28 cellular contexts compared by ENCODE assay signal in the genomic region with DNA sequence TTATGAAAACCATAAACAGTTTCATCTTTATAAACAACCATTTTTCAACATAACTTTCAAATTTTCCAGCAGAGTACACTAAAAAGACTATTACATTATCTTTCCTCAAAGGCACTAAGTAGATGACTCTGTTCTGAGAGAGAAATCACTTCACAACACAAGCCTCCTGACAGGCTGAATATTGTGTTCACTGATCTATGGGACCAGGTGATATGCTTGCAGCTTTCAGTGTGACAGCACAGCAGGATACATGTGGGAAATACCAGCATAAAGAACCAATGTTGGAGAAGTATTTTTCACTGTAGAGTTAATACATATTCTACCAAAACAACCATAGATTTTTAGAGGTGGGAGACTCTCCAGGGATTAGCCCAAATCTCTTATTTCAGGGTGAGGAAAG.
A peak's percentile ranks its signal among the peaks of the same experiment; 100 is the strongest.
DNase-seq lines count a peak whose midpoint lies in the region; ATAC-seq and TF ChIP-seq lines count a peak whose summit lies in the region.
"Had no signal": no experiment of that assay in that cellular context is flagged by ENCODE, and none has a peak within 500 bp of the region (broad histone marks: within the 10 kb centered on the region; RNA-seq: fewer than 3 reads in every experiment).

No MANE protein-coding gene starts in this region.

- H3K27ac ChIP-seq in cardiac muscle cell (peak overlapping the region; percentile 77), OCI-LY1 (ENCODE audit: low read depth, low read length, poor library complexity, severe bottlenecking) (peak overlapping the region; percentile 39)
- H3K27ac ChIP-seq: coronary artery, epithelial cell of prostate, HL-60, SJSA1, transverse colon had no signal

- no peaks in the 10 kb centered on the region for H3K9me3 Mint-ChIP-seq in stimulated activated effector memory CD8-positive, alpha-beta T cell treated with anti-CD3 and anti-CD28 coated beads, Interleukin-12 subunit alpha, Interleukin-12 subunit beta, amount 100 ng/mL, for 72 hours
- H3K9me3 Mint-ChIP-seq: activated B cell treated with CpG ODN at 0.5 μM for 24 hours; activated naive CD4-positive, alpha-beta T cell treated with anti-CD3 and anti-CD28 coated beads, Interleukin-2, amount 50 U/mL, for 72 hours had no signal

- H3K27ac Mint-ChIP-seq in stimulated activated effector memory CD8-positive, alpha-beta T cell treated with anti-CD3 and anti-CD28 coated beads, Interleukin-12 subunit alpha, Interleukin-12 subunit beta, amount 100 ng/mL, for 72 hours, result peak overlapping the region; percentile 36
- H3K27ac Mint-ChIP-seq: activated B cell treated with CpG ODN at 0.5 μM for 24 hours; activated naive CD4-positive, alpha-beta T cell treated with anti-CD3 and anti-CD28 coated beads, Interleukin-2, amount 50 U/mL, for 72 hours had no signal

- H3K4me1 Mint-ChIP-seq in stimulated activated effector memory CD8-positive, alpha-beta T cell treated with anti-CD3 and anti-CD28 coated beads, Interleukin-12 subunit alpha, Interleukin-12 subunit beta, amount 100 ng/mL, for 72 hours, result no peaks in the 10 kb centered on the region

- TF ChIP-seq CTCF in cardiac muscle cell (IDR thresholded peaks at IDR 0.05; ENCODE audit: low read depth, low read length) (no peak), OCI-LY1 (IDR thresholded peaks at IDR 0.05; ENCODE audit: low read length) (no peak)

- no peak overlapping the region for H3K4me3 Mint-ChIP-seq in stimulated activated effector memory CD8-positive, alpha-beta T cell treated with anti-CD3 and anti-CD28 coated beads, Interleukin-12 subunit alpha, Interleukin-12 subunit beta, amount 100 ng/mL, for 72 hours
- H3K4me3 Mint-ChIP-seq: activated B cell treated with CpG ODN at 0.5 μM for 24 hours had no signal

- H3K9me3 ChIP-seq in cardiac muscle cell (ENCODE audit: low read depth), result no peaks in the 10 kb centered on the region
- no peaks in the 10 kb centered on the region for H3K9me3 ChIP-seq in OCI-LY1 (ENCODE audit: low read length)
- H3K9me3 ChIP-seq: SJSA1, transverse colon had no signal

- intact Hi-C loops in cardiac septum (cut with DNase I), result loop anchor here (10.0 kb wide), 3 partner anchors 201 to 401 kb away; a partner anchor contains a TSS
- intact Hi-C loops in left ventricle myocardium superior (cut with micrococcal nuclease), result loop anchor here (10.0 kb wide), 1 partner anchor 341 kb away; no protein-coding TSS in a partner anchor

- H4K20me1 ChIP-seq in OCI-LY1 (ENCODE audit: insufficient read depth, low read length), result no peaks in the 10 kb centered on the region

- H2AFZ ChIP-seq in OCI-LY1 (ENCODE audit: low read length), result no peak overlapping the region

- no peak overlapping the region for H3K4me2 ChIP-seq in OCI-LY1 (ENCODE audit: low read length)

- ATAC-seq in left ventricle myocardium superior, result peak; percentile 38
- ATAC-seq in stimulated activated effector memory CD8-positive, alpha-beta T cell treated with anti-CD3 and anti-CD28 coated beads, Interleukin-12 subunit alpha, Interleukin-12 subunit beta, amount 100 ng/mL, for 72 hours, result no peak
- ATAC-seq: activated naive CD4-positive, alpha-beta T cell treated with anti-CD3 and anti-CD28 coated beads, Interleukin-2, amount 50 U/mL, for 72 hours; sciatic nerve had no signal

- H3K9ac ChIP-seq in OCI-LY1 (ENCODE audit: low read length), result no peak overlapping the region

- peak in 1 of 2 donors; percentile 8 for DNase-seq in cardiac muscle cell (ENCODE audit: low read depth in 1 of 2, low spot score in 1 of 2)
- DNase-seq in cardiac septum (ENCODE audit: low spot score), result no peak
- DNase-seq in left ventricle myocardium superior, result no peak
- DNase-seq in stimulated activated effector memory CD8-positive, alpha-beta T cell treated with anti-CD3 and anti-CD28 coated beads, Interleukin-12 subunit alpha, Interleukin-12 subunit beta, amount 100 ng/mL, for 72 hours (ENCODE audit: low spot score in 2 of 2), result no peak
- DNase-seq in activated CD8-positive, alpha-beta memory T cell treated with anti-CD3 and anti-CD28 coated beads, Interleukin-2, amount 50 U/mL, for 4 hours, result no peak
- DNase-seq in 8988T, result no peak
- DNase-seq in DMS114 treated with DMSO at 0.1 percent for 48 hours (lab: John Stamatoyannopoulos, UW; ENCODE audit: unreplicated experiment), result no peak
- DNase-seq: activated B cell treated with CpG ODN at 0.5 μM for 24 hours; anterior cingulate cortex; DMS79 treated with DMSO at 0.1 percent for 48 hours; effector CD8-positive, alpha-beta T cell; HCEC 1CT; KG1; mesendoderm; MM.1S; NCI-H2029; NCI-H526 treated with DMSO at 0.1 percent for 48 hours; stimulated activated CD4-positive, alpha-beta T cell treated with anti-CD3 and anti-CD28 coated beads, Interleukin-12 subunit alpha, Interleukin-12 subunit beta, amount 100 ng/mL, for 4 hours; stimulated activated CD4-positive, alpha-beta T cell treated with anti-CD3 and anti-CD28 coated beads, Interleukin-4, amount 100 ng/mL, for 1 hour; T-helper 1 cell; transverse colon had no signal

- no peaks in the 10 kb centered on the region for H3K27me3 ChIP-seq in cardiac muscle cell
- H3K27me3 ChIP-seq in OCI-LY1 (ENCODE audit: insufficient read depth, low read length), result no peaks in the 10 kb centered on the region
- H3K27me3 ChIP-seq: SJSA1, transverse colon had no signal

- H3K36me3 ChIP-seq in cardiac muscle cell, result no peaks in the 10 kb centered on the region
- H3K36me3 ChIP-seq in OCI-LY1 (ENCODE audit: insufficient read depth, low read length), result no peaks in the 10 kb centered on the region
- H3K36me3 ChIP-seq: SJSA1 had no signal

- H3K36me3 Mint-ChIP-seq in stimulated activated effector memory CD8-positive, alpha-beta T cell treated with anti-CD3 and anti-CD28 coated beads, Interleukin-12 subunit alpha, Interleukin-12 subunit beta, amount 100 ng/mL, for 72 hours, result no peaks in the 10 kb centered on the region
- H3K36me3 Mint-ChIP-seq: activated naive CD4-positive, alpha-beta T cell treated with anti-CD3 and anti-CD28 coated beads, Interleukin-2, amount 50 U/mL, for 72 hours had no signal

- H3K4me1 ChIP-seq in cardiac muscle cell (ENCODE audit: low read depth), result peaks cover 56% of the 10 kb centered on the region
- peaks cover 24% of the 10 kb centered on the region for H3K4me1 ChIP-seq in OCI-LY1 (ENCODE audit: insufficient read depth, low read length, severe bottlenecking)
- H3K4me1 ChIP-seq: SJSA1, transverse colon had no signal

- H3K4me3 ChIP-seq in cardiac muscle cell, result no peak overlapping the region
- no peak overlapping the region for H3K4me3 ChIP-seq in OCI-LY1 (ENCODE audit: low read depth, low read length, poor library complexity, severe bottlenecking)
- H3K4me3 ChIP-seq: coronary artery, SJSA1, transverse colon had no signal

- no peaks in the 10 kb centered on the region for H3K79me2 ChIP-seq in OCI-LY1 (ENCODE audit: insufficient read depth, low read length)

- H3K9me2 ChIP-seq in OCI-LY1 (ENCODE audit: low read depth, low read length), result no peaks in the 10 kb centered on the region

- H3F3A ChIP-seq in OCI-LY1 (ENCODE audit: insufficient read depth, low read length), result no peaks in the 10 kb centered on the region
